ENCODE assay signal across 25 cellular contexts in the genomic region with DNA sequence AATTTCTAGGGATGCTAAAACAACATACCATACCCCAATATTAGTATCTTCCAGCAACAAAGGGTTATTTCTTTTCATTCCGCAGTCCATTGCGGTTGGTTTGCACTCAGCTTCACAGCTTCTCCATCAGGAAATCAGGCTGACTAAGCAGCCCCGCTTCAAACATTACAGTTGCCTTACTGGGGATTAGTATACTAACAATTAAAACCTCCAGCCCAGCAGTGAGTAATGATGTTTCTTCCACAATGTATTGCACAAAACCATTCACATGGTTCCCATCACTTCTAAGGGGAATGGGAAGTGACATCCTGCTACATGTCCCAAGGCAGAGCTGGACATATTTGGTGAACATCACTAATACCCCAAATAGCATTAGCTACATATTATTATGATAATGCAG.
"Had no signal": no experiment of that assay in that cellular context is flagged by ENCODE, and none has a peak within 500 bp of the region (broad histone marks: within the 10 kb centered on the region; RNA-seq: fewer than 3 reads in every experiment).

No MANE protein-coding gene starts in this region.

- ATAC-seq: gastroesophageal sphincter; naive thymus-derived CD4-positive, alpha-beta T cell; sciatic nerve; upper lobe of right lung had no signal

- H3K27ac ChIP-seq: ascending aorta, breast epithelium, epithelial cell of prostate, gastroesophageal sphincter, hepatocyte, ovary, skin epidermis, suprapubic skin, tibial artery, upper lobe of right lung had no signal

- H3K4me1 ChIP-seq: ascending aorta, breast epithelium, gastroesophageal sphincter, suprapubic skin, tibial artery, upper lobe of right lung had no signal

- DNase-seq: activated CD4-positive, alpha-beta memory T cell treated with anti-CD3 and anti-CD28 coated beads for 36 hours; activated CD4-positive, alpha-beta T cell treated with anti-CD3 and anti-CD28 coated beads, Interleukin-2, amount 10 ng/mL, durations not matched to agents 24 days and 14 days; activated CD4-positive, CD25-positive, alpha-beta regulatory T cell treated with anti-CD3 and anti-CD28 coated beads, Interleukin-2, amount 50 U/mL, for 72 hours; activated CD8-positive, alpha-beta memory T cell treated with anti-CD3 and anti-CD28 coated beads, Interleukin-2, amount 50 U/mL, for 4 hours; activated gamma-delta T cell; activated naive CD4-positive, alpha-beta T cell treated with anti-CD3 and anti-CD28 coated beads, Interleukin-2, amount 10 ng/mL, durations not matched to agents 7 days and 5 days; activated naive CD8-positive, alpha-beta T cell treated with anti-CD3 and anti-CD28 coated beads, Interleukin-2, amount 10 ng/mL, durations not matched to agents 7 days and 5 days; activated T-cell treated with anti-CD3 and anti-CD28 coated beads, Interleukin-2, amount 50 U/mL, for 24 hours; central memory CD4-positive, alpha-beta T cell; kidney; midbrain; naive thymus-derived CD4-positive, alpha-beta T cell; ovary; stimulated activated naive CD4-positive, alpha-beta T cell; T1000; tibial artery; upper lobe of right lung had no signal

- H3K27me3 ChIP-seq: ascending aorta, breast epithelium, gastroesophageal sphincter, hepatocyte, ovary, suprapubic skin, tibial artery, upper lobe of right lung had no signal

- H3K79me2 ChIP-seq: hepatocyte had no signal

- H3K36me3 ChIP-seq: ascending aorta, breast epithelium, gastroesophageal sphincter, ovary, suprapubic skin, tibial artery, upper lobe of right lung had no signal

- H3K9me3 ChIP-seq: ascending aorta, breast epithelium, gastroesophageal sphincter, ovary, suprapubic skin, tibial artery, upper lobe of right lung had no signal

- H2AFZ ChIP-seq: hepatocyte had no signal

- H3K4me2 ChIP-seq: hepatocyte had no signal

- H3K4me3 ChIP-seq: ascending aorta, breast epithelium, gastroesophageal sphincter, hepatocyte, ovary, skin epidermis, suprapubic skin, tibial artery, upper lobe of right lung had no signal
